Comparison of ENCODE assay signal across 9 cellular contexts in the genomic region with DNA sequence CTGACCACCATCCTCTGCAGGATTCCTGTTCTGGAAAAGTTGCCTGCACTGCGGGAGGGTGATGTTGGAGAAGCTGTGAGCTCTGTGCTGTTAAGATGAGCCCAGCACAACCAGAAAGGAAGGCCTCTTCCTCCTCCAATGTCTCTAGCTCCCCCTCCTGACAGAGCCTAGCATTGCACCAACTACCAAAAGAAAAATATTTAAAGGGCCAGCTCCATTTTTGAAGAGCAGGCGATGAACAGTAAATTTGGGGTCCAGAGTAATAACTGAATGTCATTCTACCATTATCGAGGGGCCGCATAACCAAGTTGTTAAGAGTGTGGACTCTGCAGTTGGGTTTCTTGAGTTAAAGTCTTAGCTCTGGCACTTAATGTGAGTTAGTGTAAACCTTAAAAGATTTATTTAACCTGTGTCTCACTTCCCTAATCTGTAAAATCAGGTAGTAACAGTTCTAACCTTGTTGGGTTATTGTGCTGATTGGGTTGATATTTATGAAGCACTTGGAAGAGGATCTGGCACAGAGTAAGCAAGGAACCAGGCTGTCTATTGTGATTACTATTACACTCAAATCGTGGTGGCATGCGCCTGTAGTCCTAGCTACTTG. TPM values are rescaled to one million over a fixed set of nuclear protein-coding genes. Genes with fewer than 3 reads are reported as not detected.
DNase-seq lines count a peak whose midpoint lies in the region; ATAC-seq and TF ChIP-seq lines count a peak whose summit lies in the region.
"Had no signal": no experiment of that assay in that cellular context is flagged by ENCODE, and none has a peak within 500 bp of the region (broad histone marks: within the 10 kb centered on the region; RNA-seq: fewer than 3 reads in every experiment).

No MANE protein-coding gene starts in this region.

- H3K4me2 ChIP-seq in parathyroid adenoma (ENCODE audit: low read length), result no peak overlapping the region

- no peak overlapping the region for H3K9ac ChIP-seq in parathyroid adenoma

- WGBS in transverse colon (ENCODE audit: low coverage in 1 of 2), 2 donors, result 25 to 37% methylated on average over 4 to 6 of the region's 6 CpGs

- TF ChIP-seq CTCF in CD14-positive monocyte (IDR thresholded peaks at IDR 0.05), result peak; percentile 91
- peak; percentile 78 for TF ChIP-seq CTCF in parathyroid adenoma (IDR thresholded peaks at IDR 0.05)
- TF ChIP-seq CTCF in transverse colon (IDR thresholded peaks at IDR 0.05), result peak; percentile 88 to 93 (median 91)

- H3K27ac Mint-ChIP-seq in CD14-positive monocyte, result no peak overlapping the region

- DNase-seq in CD14-positive monocyte (ENCODE audit: low spot score) (peak; percentile 65), Kasumi-1 (lab: John Stamatoyannopoulos, UW) (peak; percentile 87), SHP77 treated with DMSO at 0.1 percent for 48 hours (lab: John Stamatoyannopoulos, UW) (peak; percentile 50), germinal center (ENCODE audit: low spot score) (peak; percentile 78), transverse colon (peak; percentile 84)
- DNase-seq in activated gamma-delta T cell treated with anti-CD3 and anti-CD28 coated beads, Interleukin-2, amount 50 U/mL, for 16 hours (ENCODE audit: low read depth), result peak; percentile 70

- H3K36me3 Mint-ChIP-seq in CD14-positive monocyte, result peaks cover 1 to 7% of the 10 kb centered on the region in 2 donors

- H3K4me1 Mint-ChIP-seq in CD14-positive monocyte, result peaks cover 14% of the 10 kb centered on the region

- no peaks in the 10 kb centered on the region for H3K79me2 ChIP-seq in parathyroid adenoma

- intact Hi-C loops in CD14-positive monocyte (cut with micrococcal nuclease) (loop anchor here (1.0 to 10.0 kb wide), 8 partner anchors 59 to 309 kb away; no protein-coding TSS in a partner anchor), transverse colon (cut with DNase I; ENCODE audit: low total_unique reads) (loop anchor here (10.0 kb wide), 1 partner anchor 169 kb away; no protein-coding TSS in a partner anchor)

- in situ Hi-C loops in transverse colon (cut with MboI; ENCODE audit: low pct_ligation_motif_present in 1 of 4, low pct_unique_long_range_greater_than_20kb in 1 of 4, low sequenced_read_pairs in 3 of 4), result loop anchor here (5.0 to 25.0 kb wide), 7 partner anchors 159 to 249 kb away; no protein-coding TSS in a partner anchor

- H3K4me3 ChIP-seq in parathyroid adenoma (ENCODE audit: low read depth, low read length) (no peak overlapping the region), transverse colon (no peak overlapping the region)

- no peak for TF ChIP-seq POLR2A in transverse colon (IDR thresholded peaks at IDR 0.05)

- H3K27me3 ChIP-seq in parathyroid adenoma (ENCODE audit: control insufficient read depth, insufficient read depth, low read length) (no peaks in the 10 kb centered on the region), transverse colon (no peaks in the 10 kb centered on the region)

- H2AFZ ChIP-seq in parathyroid adenoma, result no peak overlapping the region

- H3K9me3 ChIP-seq in parathyroid adenoma (ENCODE audit: control insufficient read depth, low read length) (no peaks in the 10 kb centered on the region), transverse colon (no peaks in the 10 kb centered on the region)

- TF ChIP-seq EP300 in transverse colon (IDR thresholded peaks at IDR 0.05; ENCODE audit: low read depth), result no peak

- peaks cover 0 to under 1% (median 0%) of the 10 kb centered on the region in 7 donors for H3K9me3 Mint-ChIP-seq in CD14-positive monocyte

- H3K36me3 ChIP-seq in parathyroid adenoma (ENCODE audit: control insufficient read depth, insufficient read depth, low read length) (no peaks in the 10 kb centered on the region), transverse colon (no peaks in the 10 kb centered on the region)

- H3K27ac ChIP-seq in parathyroid adenoma (no peak overlapping the region), transverse colon (no peak overlapping the region)

- H3K4me3 Mint-ChIP-seq in CD14-positive monocyte, result no peak overlapping the region

- H3K27me3 Mint-ChIP-seq in CD14-positive monocyte (ENCODE audit: low read depth in 3 of 3), result peaks cover 0 to 3% (median 1%) of the 10 kb centered on the region in 3 donors

- peak; percentile 61 for ATAC-seq in GM19463 (IDR thresholded peaks at IDR 0.05; ENCODE audit: unreplicated experiment)

- no peaks in the 10 kb centered on the region for H3K4me1 ChIP-seq in parathyroid adenoma
- H3K4me1 ChIP-seq in transverse colon, result peaks cover 0 to 7% (median 0%) of the 10 kb centered on the region in 4 donors

RNA-seq across cellular contexts. Expression of gene TEX53, which starts 3.9 kb away (rescaled TPM):
- polyA plus RNA-seq in CD14-positive monocyte, result not detected
- not detected for total RNA-seq in transverse colon
- total RNA-seq: T-helper 1 cell treated with Interleukin-12 subunit alpha and Interleukin-12 subunit beta and Interleukin-4 antibody, amounts not matched to agents 30 ng/mL and 1 ng/mL, for 36 hours had no signal

RNA-seq across cellular contexts. Expression of gene TEX48, which starts 28.3 kb away (rescaled TPM):
- polyA plus RNA-seq in CD14-positive monocyte, result not detected
- not detected for total RNA-seq in transverse colon

RNA-seq across cellular contexts. Expression of gene TMEM268, which starts 42.6 kb away (rescaled TPM):
- 10 to 100 TPM; 12.8 to 14.5 TPM for polyA plus RNA-seq in CD14-positive monocyte
- total RNA-seq in transverse colon, result 1 to 10 TPM; 6.2 to 9.7 (median 7.3) TPM
